Comparison of ENCODE assay signal across 1 cellular context in genomic region chr16:30002614-30003346, GRCh38.
TF ChIP-seq lines count a peak whose summit lies in the region.

No MANE protein-coding gene starts in this region.

TF ChIP-seq in WTC11, 78 proteins besides CTCF, POLR2A, EP300 and RAD21 (continued from another document):
- TF ChIP-seq, protein P1, sequence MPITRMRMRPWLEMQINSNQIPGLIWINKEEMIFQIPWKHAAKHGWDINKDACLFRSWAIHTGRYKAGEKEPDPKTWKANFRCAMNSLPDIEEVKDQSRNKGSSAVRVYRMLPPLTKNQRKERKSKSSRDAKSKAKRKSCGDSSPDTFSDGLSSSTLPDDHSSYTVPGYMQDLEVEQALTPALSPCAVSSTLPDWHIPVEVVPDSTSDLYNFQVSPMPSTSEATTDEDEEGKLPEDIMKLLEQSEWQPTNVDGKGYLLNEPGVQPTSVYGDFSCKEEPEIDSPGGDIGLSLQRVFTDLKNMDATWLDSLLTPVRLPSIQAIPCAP (CRISPR knock-in tag; IDR thresholded peaks at IDR 0.05) = no peak
- TF ChIP-seq ZNF396 (CRISPR knock-in tag; IDR thresholded peaks at IDR 0.05; ENCODE audit: borderline replicate concordance) (no peak), EMX1 (CRISPR knock-in tag; IDR thresholded peaks at IDR 0.05) (no peak), ZNF263 (CRISPR knock-in tag; IDR thresholded peaks at IDR 0.05; ENCODE audit: low read depth) (no peak), MYBL2 (CRISPR knock-in tag; IDR thresholded peaks at IDR 0.05) (no peak), MXD4 (CRISPR knock-in tag; IDR thresholded peaks at IDR 0.05; ENCODE audit: borderline replicate concordance) (no peak), MLX (CRISPR knock-in tag; IDR thresholded peaks at IDR 0.05) (no peak), MAX (CRISPR knock-in tag; IDR thresholded peaks at IDR 0.05) (no peak), SOX15 (CRISPR knock-in tag; IDR thresholded peaks at IDR 0.05) (no peak), SMAD4 (CRISPR knock-in tag; IDR thresholded peaks at IDR 0.05) (no peak), JAZF1 (CRISPR knock-in tag; IDR thresholded peaks at IDR 0.05) (no peak)
- TF ChIP-seq, protein P2, sequence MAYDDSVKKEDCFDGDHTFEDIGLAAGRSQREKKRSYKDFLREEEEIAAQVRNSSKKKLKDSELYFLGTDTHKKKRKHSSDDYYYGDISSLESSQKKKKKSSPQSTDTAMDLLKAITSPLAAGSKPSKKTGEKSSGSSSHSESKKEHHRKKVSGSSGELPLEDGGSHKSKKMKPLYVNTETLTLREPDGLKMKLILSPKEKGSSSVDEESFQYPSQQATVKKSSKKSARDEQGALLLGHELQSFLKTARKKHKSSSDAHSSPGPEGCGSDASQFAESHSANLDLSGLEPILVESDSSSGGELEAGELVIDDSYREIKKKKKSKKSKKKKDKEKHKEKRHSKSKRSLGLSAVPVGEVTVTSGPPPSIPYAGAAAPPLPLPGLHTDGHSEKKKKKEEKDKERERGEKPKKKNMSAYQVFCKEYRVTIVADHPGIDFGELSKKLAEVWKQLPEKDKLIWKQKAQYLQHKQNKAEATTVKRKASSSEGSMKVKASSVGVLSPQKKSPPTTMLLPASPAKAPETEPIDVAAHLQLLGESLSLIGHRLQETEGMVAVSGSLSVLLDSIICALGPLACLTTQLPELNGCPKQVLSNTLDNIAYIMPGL (CRISPR knock-in tag; IDR thresholded peaks at IDR 0.05) = no peak
